8 cellular contexts compared by ENCODE assay signal in genomic region chr11:1486054-1486825, GRCh38. TPM values are rescaled to one million over a fixed set of nuclear protein-coding genes. Genes with fewer than 3 reads are reported as not detected.
A peak's percentile ranks its signal among the peaks of the same experiment; 100 is the strongest.
DNase-seq lines count a peak whose midpoint lies in the region; ATAC-seq and TF ChIP-seq lines count a peak whose summit lies in the region.

TSS of gene MOB2 (minus strand) at chr11:1486779. CDS start at chr11:1486556, 223 bp downstream.

- 87% methylated on average over 23 of the region's 31 CpGs for WGBS in SK-N-SH (ENCODE audit: low lambda C conversion rate)

- intact Hi-C loops in Right ventricle myocardium inferior (cut with DNase I), result no loop called here

- H3K9ac ChIP-seq in SK-N-SH, result no peak within 1 kb of the TSS
- no peak within 1 kb of the TSS for H3K9ac ChIP-seq in parathyroid adenoma

- H3K9me3 ChIP-seq in SK-N-SH (no peaks in the 10 kb centered on the region), parathyroid adenoma (ENCODE audit: control insufficient read depth, low read length) (no peaks in the 10 kb centered on the region)

- TF ChIP-seq CTCF in SK-N-SH (IDR thresholded peaks at IDR 0.05), result no peak
- no peak for TF ChIP-seq CTCF in parathyroid adenoma (IDR thresholded peaks at IDR 0.05)

- H3K36me3 ChIP-seq in SK-N-SH (replicated peaks in 1 of 2; ENCODE audit: control insufficient read depth in 1 of 2, insufficient read depth in 2 of 2, low read length in 1 of 2) (no peaks in the 10 kb centered on the region), parathyroid adenoma (ENCODE audit: control insufficient read depth, insufficient read depth, low read length) (no peaks in the 10 kb centered on the region)

- no peak within 1 kb of the TSS for H3K4me2 ChIP-seq in SK-N-SH
- H3K4me2 ChIP-seq in parathyroid adenoma (ENCODE audit: low read length), result peak within 1 kb of the TSS; percentile 38

- peaks cover 69% of the 10 kb centered on the region for H4K20me1 ChIP-seq in SK-N-SH (ENCODE audit: insufficient read depth)

- peaks cover 0 to 37% of the 10 kb centered on the region in 2 experiments; a peak in 1 of 4 replicates for H3K4me1 ChIP-seq in SK-N-SH (ENCODE audit: control insufficient read depth in 1 of 2, insufficient read depth in 2 of 2, low read depth in 1 of 2, low read length in 1 of 2)
- no peaks in the 10 kb centered on the region for H3K4me1 ChIP-seq in parathyroid adenoma

- H3F3A ChIP-seq in SK-N-SH (replicated peaks; ENCODE audit: insufficient read depth), result no peaks in the 10 kb centered on the region

- H3K79me2 ChIP-seq in SK-N-SH (ENCODE audit: insufficient read depth) (peaks cover 27% of the 10 kb centered on the region; the same call in 1 of the 2 replicates), parathyroid adenoma (peaks cover 38% of the 10 kb centered on the region)

- no peaks in the 10 kb centered on the region for H3K27me3 ChIP-seq in SK-N-SH (ENCODE audit: insufficient read depth)
- H3K27me3 ChIP-seq in parathyroid adenoma (ENCODE audit: control insufficient read depth, insufficient read depth, low read length), result no peaks in the 10 kb centered on the region

- TF ChIP-seq RAD21 in SK-N-SH (IDR thresholded peaks at IDR 0.05; ENCODE audit: low read length), result no peak

- POLR2A ChIA-PET in SK-N-SH (lab: Yijun Ruan, JAX), result no interaction called here

- H3K9me2 ChIP-seq in SK-N-SH, result no peaks in the 10 kb centered on the region

- peak; percentile 15 for DNase-seq in DMS79 (lab: John Stamatoyannopoulos, UW)
- DNase-seq in SK-N-SH, result no peak
- peak; percentile 71 for DNase-seq in Right ventricle myocardium inferior (ENCODE audit: missing footprints)
- no peak for DNase-seq in SKM-1 (lab: John Stamatoyannopoulos, UW; ENCODE audit: unreplicated experiment)
- no peak for DNase-seq in stimulated activated naive CD4-positive, alpha-beta T cell treated with Interleukin-2 at 50 U/mL for 16 hours (lab: John Stamatoyannopoulos, UW)

- no peak for TF ChIP-seq EP300 in SK-N-SH (IDR thresholded peaks at IDR 0.05; ENCODE audit: borderline replicate concordance in 1 of 2, low read depth in 1 of 2, low read length in 1 of 2)

- peak; percentile 64 for ATAC-seq in Right ventricle myocardium inferior
- no peak for ATAC-seq in GM18861 (IDR thresholded peaks at IDR 0.05; ENCODE audit: unreplicated experiment)
- no peak for ATAC-seq in GM21737 (IDR thresholded peaks at IDR 0.05; ENCODE audit: unreplicated experiment)

- H3K27ac ChIP-seq in SK-N-SH (ENCODE audit: low read depth in 2 of 2, low read length in 1 of 2) (peak within 1 kb of the TSS in 1 of 2 experiments; percentile 34; a peak in 1 of 4 replicates), parathyroid adenoma (no peak within 1 kb of the TSS)

- CTCF ChIA-PET in SK-N-SH (lab: Yijun Ruan, JAX), result interaction anchor here (0.9 kb wide), 1 partner anchor 29 kb away, joined by 5 read pairs; no protein-coding TSS in a partner anchor

- no peak within 1 kb of the TSS for H2AFZ ChIP-seq in SK-N-SH (ENCODE audit: low read depth)
- H2AFZ ChIP-seq in parathyroid adenoma, result no peak within 1 kb of the TSS

- H3K4me3 ChIP-seq in SK-N-SH (ENCODE audit: low read depth in 2 of 2, low read length in 1 of 2) (no peak within 1 kb of the TSS), parathyroid adenoma (ENCODE audit: low read depth, low read length) (no peak within 1 kb of the TSS)

TF ChIP-seq in SK-N-SH, 30 proteins besides CTCF, POLR2A, EP300 and RAD21:
- TF ChIP-seq RCOR1 (IDR thresholded peaks at IDR 0.05; ENCODE audit: low read length), result no peak
- TF ChIP-seq JUND (IDR thresholded peaks at IDR 0.05), result no peak
- TF ChIP-seq MEF2A (IDR thresholded peaks at IDR 0.05; ENCODE audit: borderline replicate concordance, low read depth), result no peak
- no peak for TF ChIP-seq MXI1 (IDR thresholded peaks at IDR 0.05; ENCODE audit: low read depth, low read length)
- no peak for TF ChIP-seq CHD2 (IDR thresholded peaks at IDR 0.05; ENCODE audit: low read length, partially characterized antibody)
- no peak for TF ChIP-seq FOXJ3 (CRISPR knock-in tag; IDR thresholded peaks at IDR 0.05)
- TF ChIP-seq GABPA (IDR thresholded peaks at IDR 0.05; ENCODE audit: low read depth), result no peak
- TF ChIP-seq TAF1 (IDR thresholded peaks at IDR 0.05; ENCODE audit: borderline replicate concordance, low read depth, low read length), result no peak
- no peak for TF ChIP-seq POLR2AphosphoS5 (IDR thresholded peaks at IDR 0.05; ENCODE audit: low read depth, low read length)
- no peak for TF ChIP-seq IRF3 (IDR thresholded peaks at IDR 0.05; ENCODE audit: low read depth, low read length)
- no peak for TF ChIP-seq NRF1 (IDR thresholded peaks at IDR 0.05; ENCODE audit: low read depth, low read length)

RNA-seq across cellular contexts. Expression of gene MOB2, which starts in this region (rescaled TPM):
- polyA plus RNA-seq in SK-N-SH (2012; rRNA removed), result 45.8 and 52.1 TPM in 2 replicates
- polyA plus RNA-seq in SK-N-SH (2012; cell fraction: cytosol; rRNA removed), result 21.5 and 33.4 TPM in 2 replicates
- polyA plus RNA-seq in SK-N-SH (2012; cell fraction: nucleus; rRNA removed), result 76.0 and 80.7 TPM in 2 replicates
- total RNA-seq in Right ventricle myocardium inferior, result 48.7 TPM

Comparison
In these comparisons a context has a peak if more than half of its experiments do, and no peak if none do; other contexts are left out.
1. DNase-seq: peak in DMS79 (single experiment) and Right ventricle myocardium inferior (single experiment); none in SK-N-SH (single experiment), SKM-1 (single experiment) and stimulated activated naive CD4-positive, alpha-beta T cell treated with Interleukin-2 at 50 U/mL for 16 hours (single experiment).